Comparison of ENCODE assay signal across 19 cellular contexts in the genomic region with DNA sequence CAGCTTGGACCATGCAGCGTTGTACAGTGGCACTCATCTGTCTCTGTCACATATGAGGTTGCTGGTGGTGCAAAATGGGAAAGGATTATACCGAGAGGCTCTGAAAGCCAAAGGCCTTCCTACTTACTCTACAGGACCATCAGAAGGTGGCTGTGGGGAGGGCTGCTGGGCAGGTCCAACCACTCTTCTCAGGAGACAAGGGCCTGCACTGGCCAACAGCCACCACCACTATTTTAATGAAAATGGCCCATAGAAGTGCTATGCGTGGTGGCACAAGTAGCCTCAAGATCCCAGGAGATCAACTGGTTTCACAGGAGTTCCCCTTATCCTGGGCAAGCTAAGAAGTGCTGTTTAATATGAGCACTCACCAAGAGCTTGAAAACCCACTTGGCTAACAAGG. TPM values are rescaled to one million over a fixed set of nuclear protein-coding genes. Genes with fewer than 3 reads are reported as not detected.
DNase-seq lines count a peak whose midpoint lies in the region; ATAC-seq and TF ChIP-seq lines count a peak whose summit lies in the region.
"Had no signal": no experiment of that assay in that cellular context is flagged by ENCODE, and none has a peak within 500 bp of the region (broad histone marks: within the 10 kb centered on the region; RNA-seq: fewer than 3 reads in every experiment).

No MANE protein-coding gene starts in this region.

- no peak overlapping the region for H3K4me3 Mint-ChIP-seq in activated CD8-positive, alpha-beta T cell treated with anti-CD3 and anti-CD28 coated beads, Interleukin-2, amount 10 ng/mL, durations not matched to agents 7 days and 5 days
- H3K4me3 Mint-ChIP-seq in activated CD8-positive, alpha-beta T cell treated with anti-CD3 and anti-CD28 coated beads for 36 hours, result no peak overlapping the region
- H3K4me3 Mint-ChIP-seq: CD4-positive, CD25-positive, alpha-beta regulatory T cell; CD8-positive, alpha-beta T cell; GM23338; H9 had no signal

- H3K4me1 ChIP-seq in DND-41 (ENCODE audit: insufficient read depth, low read length) (peaks cover 51% of the 10 kb centered on the region), left lung (no peaks in the 10 kb centered on the region), right atrium auricular region (no peaks in the 10 kb centered on the region)
- H3K4me1 ChIP-seq: A549, Caco-2 had no signal

- H2AFZ ChIP-seq in DND-41 (ENCODE audit: low read depth, low read length), result no peak overlapping the region
- H2AFZ ChIP-seq: GM23338 had no signal

- H3K79me2 ChIP-seq in DND-41 (ENCODE audit: insufficient read depth, low read length), result no peaks in the 10 kb centered on the region

- DNase-seq in activated CD8-positive, alpha-beta T cell treated with anti-CD3 and anti-CD28 coated beads, Interleukin-2, amount 10 ng/mL, durations not matched to agents 7 days and 5 days, result peak; percentile 14
- no peak for DNase-seq in activated CD8-positive, alpha-beta T cell treated with anti-CD3 and anti-CD28 coated beads for 36 hours
- DNase-seq in DND-41, result no peak
- peak in 1 of 2 donors; percentile 46 for DNase-seq in left lung
- DNase-seq in right atrium auricular region (ENCODE audit: low spot score), result no peak
- no peak for DNase-seq in Ammon's horn (ENCODE audit: low spot score)
- DNase-seq: 8988T; ACHN; AML-193; Caco-2; CD4-positive, CD25-positive, alpha-beta regulatory T cell; CD8-positive, alpha-beta T cell; DMS153; H9 had no signal

- intact Hi-C loops in activated CD8-positive, alpha-beta T cell treated with anti-CD3 and anti-CD28 coated beads for 36 hours (cut with micrococcal nuclease), result no loop called here
- intact Hi-C loops in left lung (cut with DNase I), result no loop called here

- H3K9me3 ChIP-seq in DND-41 (ENCODE audit: insufficient read depth, low read length, severe bottlenecking) (no peaks in the 10 kb centered on the region), left lung (no peaks in the 10 kb centered on the region), right atrium auricular region (no peaks in the 10 kb centered on the region)
- H3K9me3 ChIP-seq: A549, Caco-2 had no signal

- no peaks in the 10 kb centered on the region for H3K9me3 Mint-ChIP-seq in activated CD8-positive, alpha-beta T cell treated with anti-CD3 and anti-CD28 coated beads, Interleukin-2, amount 10 ng/mL, durations not matched to agents 7 days and 5 days (ENCODE audit: insufficient read depth)
- H3K9me3 Mint-ChIP-seq in activated CD8-positive, alpha-beta T cell treated with anti-CD3 and anti-CD28 coated beads for 36 hours, result no peaks in the 10 kb centered on the region
- H3K9me3 Mint-ChIP-seq: CD4-positive, CD25-positive, alpha-beta regulatory T cell; CD8-positive, alpha-beta T cell; GM23338; H9 had no signal

- H3K36me3 Mint-ChIP-seq in activated CD8-positive, alpha-beta T cell treated with anti-CD3 and anti-CD28 coated beads, Interleukin-2, amount 10 ng/mL, durations not matched to agents 7 days and 5 days (ENCODE audit: low read depth), result no peaks in the 10 kb centered on the region
- H3K36me3 Mint-ChIP-seq in activated CD8-positive, alpha-beta T cell treated with anti-CD3 and anti-CD28 coated beads for 36 hours (ENCODE audit: low read depth), result no peaks in the 10 kb centered on the region
- H3K36me3 Mint-ChIP-seq: CD4-positive, CD25-positive, alpha-beta regulatory T cell; CD8-positive, alpha-beta T cell had no signal

- H3K27me3 ChIP-seq in DND-41 (ENCODE audit: insufficient read depth, low read length, poor library complexity) (no peaks in the 10 kb centered on the region), left lung (no peaks in the 10 kb centered on the region), right atrium auricular region (no peaks in the 10 kb centered on the region)

- no peak for ATAC-seq in activated CD8-positive, alpha-beta T cell treated with anti-CD3 and anti-CD28 coated beads, Interleukin-2, amount 10 ng/mL, durations not matched to agents 7 days and 5 days
- ATAC-seq in activated CD8-positive, alpha-beta T cell treated with anti-CD3 and anti-CD28 coated beads for 36 hours, result no peak
- no peak for ATAC-seq in DND-41 (ENCODE audit: insufficient read depth, low read depth)
- peak; percentile 74 for ATAC-seq in left lung
- no peak for ATAC-seq in activated CD4-positive, CD25-positive, alpha-beta regulatory T cell treated with anti-CD3 and anti-CD28 coated beads, Interleukin-2, amount 50 U/mL, for 24 hours
- ATAC-seq: A549; CD8-positive, alpha-beta T cell; GM23338; HCT116 had no signal

- H3K36me3 ChIP-seq in DND-41 (ENCODE audit: insufficient read depth, low read length) (no peaks in the 10 kb centered on the region), left lung (no peaks in the 10 kb centered on the region), right atrium auricular region (no peaks in the 10 kb centered on the region)

- no peak overlapping the region for H3K4me2 ChIP-seq in DND-41 (ENCODE audit: insufficient read depth, low read length)
- H3K4me2 ChIP-seq: A549, GM23338 had no signal

- no peaks in the 10 kb centered on the region for H4K20me1 ChIP-seq in DND-41 (ENCODE audit: insufficient read depth, low read length)

- no peak for TF ChIP-seq CTCF in activated CD8-positive, alpha-beta T cell treated with anti-CD3 and anti-CD28 coated beads for 36 hours (IDR thresholded peaks at IDR 0.05)
- TF ChIP-seq CTCF in DND-41 (IDR thresholded peaks at IDR 0.05; ENCODE audit: borderline replicate concordance, extremely low read depth, low read length, poor library complexity, severe bottlenecking), result no peak
- no peak for TF ChIP-seq CTCF in left lung (IDR thresholded peaks at IDR 0.05)
- no peak for TF ChIP-seq CTCF in right atrium auricular region (IDR thresholded peaks at IDR 0.05)

- peak overlapping the region; percentile 38 for H3K27ac ChIP-seq in DND-41 (ENCODE audit: low read length)
- H3K27ac ChIP-seq in left lung, result no peak overlapping the region
- H3K27ac ChIP-seq in right atrium auricular region, result no peak overlapping the region
- H3K27ac ChIP-seq: A549, C4-2B had no signal

- no peak overlapping the region for H3K27ac Mint-ChIP-seq in activated CD8-positive, alpha-beta T cell treated with anti-CD3 and anti-CD28 coated beads, Interleukin-2, amount 10 ng/mL, durations not matched to agents 7 days and 5 days
- no peak overlapping the region for H3K27ac Mint-ChIP-seq in activated CD8-positive, alpha-beta T cell treated with anti-CD3 and anti-CD28 coated beads for 36 hours
- H3K27ac Mint-ChIP-seq: CD4-positive, CD25-positive, alpha-beta regulatory T cell; CD8-positive, alpha-beta T cell; GM23338; H9 had no signal

- H3K4me1 Mint-ChIP-seq in activated CD8-positive, alpha-beta T cell treated with anti-CD3 and anti-CD28 coated beads, Interleukin-2, amount 10 ng/mL, durations not matched to agents 7 days and 5 days (ENCODE audit: low read depth), result peaks cover 13% of the 10 kb centered on the region
- H3K4me1 Mint-ChIP-seq in activated CD8-positive, alpha-beta T cell treated with anti-CD3 and anti-CD28 coated beads for 36 hours (ENCODE audit: low read depth), result peaks cover 3% of the 10 kb centered on the region
- H3K4me1 Mint-ChIP-seq: GM23338 had no signal

- H3K9ac ChIP-seq in DND-41 (ENCODE audit: low read depth, low read length), result no peak overlapping the region

- no peak overlapping the region for H3K4me3 ChIP-seq in DND-41 (ENCODE audit: low read depth in 1 of 2, low read length in 2 of 2)
- H3K4me3 ChIP-seq in left lung, result no peak overlapping the region
- H3K4me3 ChIP-seq in right atrium auricular region, result no peak overlapping the region
- H3K4me3 ChIP-seq: A549, GM23338 had no signal

- H3K27me3 Mint-ChIP-seq in activated CD8-positive, alpha-beta T cell treated with anti-CD3 and anti-CD28 coated beads, Interleukin-2, amount 10 ng/mL, durations not matched to agents 7 days and 5 days (ENCODE audit: low read depth), result peaks cover 15% of the 10 kb centered on the region
- no peaks in the 10 kb centered on the region for H3K27me3 Mint-ChIP-seq in activated CD8-positive, alpha-beta T cell treated with anti-CD3 and anti-CD28 coated beads for 36 hours

- CTCF ChIA-PET in activated CD8-positive, alpha-beta T cell treated with anti-CD3 and anti-CD28 coated beads, Interleukin-2, amount 10 ng/mL, durations not matched to agents 7 days and 5 days (lab: Charles Lee), result no interaction called here
- CTCF ChIA-PET in activated CD8-positive, alpha-beta T cell treated with anti-CD3 and anti-CD28 coated beads for 36 hours (lab: Charles Lee), result no interaction called here

- POLR2A ChIA-PET in activated CD8-positive, alpha-beta T cell treated with anti-CD3 and anti-CD28 coated beads, Interleukin-2, amount 10 ng/mL, durations not matched to agents 7 days and 5 days (lab: Charles Lee), result no interaction called here
- POLR2A ChIA-PET in activated CD8-positive, alpha-beta T cell treated with anti-CD3 and anti-CD28 coated beads for 36 hours (lab: Charles Lee), result no interaction called here

RNA-seq across cellular contexts. Expression of a gene that starts 52.3 kb away (rescaled TPM):
- total RNA-seq in activated CD8-positive, alpha-beta T cell treated with anti-CD3 and anti-CD28 coated beads, Interleukin-2, amount 10 ng/mL, durations not matched to agents 7 days and 5 days, result 10 to 100 TPM; 22.5 to 24.0 TPM
- total RNA-seq in activated CD8-positive, alpha-beta T cell treated with anti-CD3 and anti-CD28 coated beads for 36 hours, result 10 to 100 TPM; 24.8 to 25.5 TPM
- 10 to 100 TPM; 17.3 to 18.5 TPM for total RNA-seq in left lung
- total RNA-seq in right atrium auricular region, result 10 to 100 TPM; 31.3 to 35.6 TPM

RNA-seq across cellular contexts. Expression of a gene that starts 52.4 kb away (rescaled TPM):
- 10 to 100 TPM; 51.0 to 52.5 TPM for total RNA-seq in activated CD8-positive, alpha-beta T cell treated with anti-CD3 and anti-CD28 coated beads, Interleukin-2, amount 10 ng/mL, durations not matched to agents 7 days and 5 days
- total RNA-seq in activated CD8-positive, alpha-beta T cell treated with anti-CD3 and anti-CD28 coated beads for 36 hours, result 10 to 100 TPM; 39.5 to 41.5 TPM
- total RNA-seq in left lung, result 1 to 10 TPM; 2.0 to 4.8 TPM
- 1 to 10 TPM in 1 of 2 donors, not detected in 1; 2.0 TPM for total RNA-seq in right atrium auricular region

Comparison
In these comparisons a context has a peak if more than half of its experiments do, and no peak if none do; other contexts are left out.
1. RNA of a gene that starts 52.4 kb away (total RNA-seq): 51.0 to 52.5 TPM in activated CD8-positive, alpha-beta T cell treated with anti-CD3 and anti-CD28 coated beads, Interleukin-2, amount 10 ng/mL, durations not matched to agents 7 days and 5 days and 39.5 to 41.5 TPM in activated CD8-positive, alpha-beta T cell treated with anti-CD3 and anti-CD28 coated beads for 36 hours; 2.0 to 4.8 TPM in left lung and 2.0 TPM in right atrium auricular region; every median in the first group is over 4 times any median in the second.